26 cellular contexts compared by ENCODE assay signal in the genomic region with DNA sequence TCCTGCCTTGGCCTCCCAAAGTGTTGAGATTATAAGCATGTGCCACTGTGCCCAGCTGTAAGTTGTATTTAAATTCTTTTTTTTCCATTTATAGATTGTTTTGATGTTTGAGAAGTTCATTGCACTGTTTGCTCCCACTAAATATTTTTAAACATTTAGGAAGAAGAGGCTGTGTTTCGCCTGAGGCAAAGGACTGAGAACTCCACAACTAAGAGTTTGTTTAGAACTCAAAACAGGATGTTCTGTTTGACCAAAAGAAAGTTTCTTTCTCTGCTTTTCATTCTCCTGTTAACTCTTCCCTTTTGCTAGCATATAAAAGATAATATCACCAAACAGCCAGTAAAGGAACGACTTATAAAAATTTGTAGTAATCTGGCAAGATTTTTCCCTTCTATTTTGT.
A peak's percentile ranks its signal among the peaks of the same experiment; 100 is the strongest.
DNase-seq lines count a peak whose midpoint lies in the region; ATAC-seq lines count a peak whose summit lies in the region.
"Had no signal": no experiment of that assay in that cellular context is flagged by ENCODE, and none has a peak within 500 bp of the region (broad histone marks: within the 10 kb centered on the region; RNA-seq: fewer than 3 reads in every experiment).

No MANE protein-coding gene starts in this region.

- peak overlapping the region; percentile 55 for H3K4me3 Mint-ChIP-seq in activated T-cell treated with anti-CD3 and anti-CD28 coated beads, Interleukin-2, amount 50 U/mL, for 24 hours
- H3K4me3 Mint-ChIP-seq in CD8-positive, alpha-beta memory T cell = peak overlapping the region in 6 of 7 donors; percentile 28 to 80 (median 50)
- peak overlapping the region; percentile 63 for H3K4me3 Mint-ChIP-seq in activated T-helper 1 cell treated with anti-CD3 and anti-CD28 coated beads, Interleukin-12 subunit alpha, Interleukin-12 subunit beta, Interleukin-2, Interleukin-4 antibody, amounts not matched to agents 30 ng/mL and 10 ng/mL and 1 ng/mL, durations not matched to agents 14 hours and 24 hours and 36 hours
- peak overlapping the region; percentile 34 to 71 (median 60) for H3K4me3 Mint-ChIP-seq in naive thymus-derived CD8-positive, alpha-beta T cell
- H3K4me3 Mint-ChIP-seq: mesothelial cell of epicardium, nephron had no signal

- H3K36me3 ChIP-seq in CD8-positive, alpha-beta memory T cell (ENCODE audit: insufficient read depth, low read length) = no peaks in the 10 kb centered on the region
- H3K36me3 ChIP-seq: esophagus muscularis mucosa, gastrocnemius medialis, left lung, right atrium auricular region had no signal

- intact Hi-C loops in activated T-helper 1 cell treated with anti-CD3 and anti-CD28 coated beads, Interleukin-12 subunit alpha, Interleukin-12 subunit beta, Interleukin-2, Interleukin-4 antibody, amounts not matched to agents 30 ng/mL and 10 ng/mL and 1 ng/mL, durations not matched to agents 14 hours and 24 hours and 36 hours (cut with micrococcal nuclease) = loop anchor here (1.0 to 10.0 kb wide), 2 partner anchors 17 to 1017 kb away; no protein-coding TSS in a partner anchor

- H3K9me3 ChIP-seq in CD8-positive, alpha-beta memory T cell (ENCODE audit: low read length) = no peaks in the 10 kb centered on the region
- H3K9me3 ChIP-seq: esophagus muscularis mucosa, gastrocnemius medialis, left lung, right atrium auricular region, testis had no signal

- peaks cover 41% of the 10 kb centered on the region for H3K36me3 Mint-ChIP-seq in activated T-cell treated with anti-CD3 and anti-CD28 coated beads, Interleukin-2, amount 50 U/mL, for 24 hours (ENCODE audit: low read depth)
- peaks cover 8 to 51% (median 21%) of the 10 kb centered on the region in 3 donors for H3K36me3 Mint-ChIP-seq in CD8-positive, alpha-beta memory T cell
- H3K36me3 Mint-ChIP-seq in activated T-helper 1 cell treated with anti-CD3 and anti-CD28 coated beads, Interleukin-12 subunit alpha, Interleukin-12 subunit beta, Interleukin-2, Interleukin-4 antibody, amounts not matched to agents 30 ng/mL and 10 ng/mL and 1 ng/mL, durations not matched to agents 14 hours and 24 hours and 36 hours (ENCODE audit: low read depth) = peaks cover 38% of the 10 kb centered on the region
- H3K36me3 Mint-ChIP-seq in naive thymus-derived CD8-positive, alpha-beta T cell = peaks cover 0 to 29% (median 2%) of the 10 kb centered on the region in 3 donors
- H3K36me3 Mint-ChIP-seq: mesothelial cell of epicardium had no signal

- no peak overlapping the region for H3K27ac ChIP-seq in CD8-positive, alpha-beta memory T cell (ENCODE audit: low read depth, low read length)
- H3K27ac ChIP-seq: esophagus muscularis mucosa, gastrocnemius medialis, parathyroid adenoma, PC-9, right atrium auricular region, testis had no signal

- POLR2A ChIA-PET in CD8-positive, alpha-beta memory T cell (lab: Charles Lee) = no interaction called here
- POLR2A ChIA-PET in naive thymus-derived CD8-positive, alpha-beta T cell (lab: Charles Lee) = no interaction called here

- ATAC-seq in naive thymus-derived CD8-positive, alpha-beta T cell = no peak
- no peak for ATAC-seq in HG02623 (IDR thresholded peaks at IDR 0.05; ENCODE audit: unreplicated experiment)
- ATAC-seq: gastrocnemius medialis, left lung had no signal

- H3K27ac Mint-ChIP-seq in activated T-cell treated with anti-CD3 and anti-CD28 coated beads, Interleukin-2, amount 50 U/mL, for 24 hours = peak overlapping the region; percentile 92
- H3K27ac Mint-ChIP-seq in CD8-positive, alpha-beta memory T cell = peak overlapping the region in 4 of 8 donors; percentile 28 to 77 (median 70)
- peak overlapping the region; percentile 86 for H3K27ac Mint-ChIP-seq in activated T-helper 1 cell treated with anti-CD3 and anti-CD28 coated beads, Interleukin-12 subunit alpha, Interleukin-12 subunit beta, Interleukin-2, Interleukin-4 antibody, amounts not matched to agents 30 ng/mL and 10 ng/mL and 1 ng/mL, durations not matched to agents 14 hours and 24 hours and 36 hours
- H3K27ac Mint-ChIP-seq in naive thymus-derived CD8-positive, alpha-beta T cell = peak overlapping the region; percentile 1 to 86 (median 67)
- H3K27ac Mint-ChIP-seq: mesothelial cell of epicardium, nephron had no signal

- no peaks in the 10 kb centered on the region for H3K27me3 ChIP-seq in CD8-positive, alpha-beta memory T cell (ENCODE audit: insufficient read depth, low read length, poor library complexity, severe bottlenecking)
- H3K27me3 ChIP-seq: gastrocnemius medialis, left lung, right atrium auricular region, testis had no signal

- H3K4me1 ChIP-seq in CD8-positive, alpha-beta memory T cell (ENCODE audit: insufficient read depth, low read length) = peaks cover 64% of the 10 kb centered on the region
- H3K4me1 ChIP-seq: esophagus muscularis mucosa, gastrocnemius medialis, parathyroid adenoma, right atrium auricular region, testis had no signal

- H3K4me3 ChIP-seq in CD8-positive, alpha-beta memory T cell (ENCODE audit: low read length) = no peak overlapping the region
- H3K4me3 ChIP-seq: esophagus muscularis mucosa, gastrocnemius medialis, left lung, PC-9, right atrium auricular region, testis had no signal

- no peaks in the 10 kb centered on the region for H3K27me3 Mint-ChIP-seq in activated T-cell treated with anti-CD3 and anti-CD28 coated beads, Interleukin-2, amount 50 U/mL, for 24 hours
- no peaks in the 10 kb centered on the region for H3K27me3 Mint-ChIP-seq in CD8-positive, alpha-beta memory T cell
- no peaks in the 10 kb centered on the region for H3K27me3 Mint-ChIP-seq in activated T-helper 1 cell treated with anti-CD3 and anti-CD28 coated beads, Interleukin-12 subunit alpha, Interleukin-12 subunit beta, Interleukin-2, Interleukin-4 antibody, amounts not matched to agents 30 ng/mL and 10 ng/mL and 1 ng/mL, durations not matched to agents 14 hours and 24 hours and 36 hours (ENCODE audit: insufficient read depth)
- H3K27me3 Mint-ChIP-seq in naive thymus-derived CD8-positive, alpha-beta T cell = no peaks in the 10 kb centered on the region

- CTCF ChIA-PET in CD8-positive, alpha-beta memory T cell (lab: Charles Lee) = interaction anchor here (1.6 kb wide), 1 partner anchor 19 kb away, joined by 3 read pairs; no protein-coding TSS in a partner anchor

- no peak for DNase-seq in activated T-cell treated with anti-CD3 and anti-CD28 coated beads, Interleukin-2, amount 50 U/mL, for 24 hours
- DNase-seq in activated T-cell treated with anti-CD3 and anti-CD28 coated beads, Interleukin-2, amount 50 U/mL, for 1 hour = no peak
- no peak for DNase-seq in CD8-positive, alpha-beta memory T cell
- no peak for DNase-seq in activated T-helper 1 cell treated with anti-CD3 and anti-CD28 coated beads, Interleukin-12 subunit alpha, Interleukin-12 subunit beta, Interleukin-2, Interleukin-4 antibody, amounts not matched to agents 30 ng/mL and 10 ng/mL and 1 ng/mL, durations not matched to agents 14 hours and 24 hours and 36 hours (ENCODE audit: low spot score)
- no peak for DNase-seq in naive thymus-derived CD8-positive, alpha-beta T cell
- no peak for DNase-seq in AML-193 (lab: John Stamatoyannopoulos, UW)
- no peak for DNase-seq in NCI-H510A treated with DMSO at 0.1 percent for 48 hours (lab: John Stamatoyannopoulos, UW)
- DNase-seq: ACHN; C1 segment of cervical spinal cord; gastrocnemius medialis; hypothalamus; Kasumi-1; left lung; MV-4-11; NCI-H146; NCI-H510A; NK-92 treated with Interleukin-12 subunit alpha and Interleukin-12 subunit beta, amount 100 ng/mL, for 24 hours; PC-9; SIG-M5; testis had no signal

- peaks cover 83% of the 10 kb centered on the region for H3K4me1 Mint-ChIP-seq in activated T-cell treated with anti-CD3 and anti-CD28 coated beads, Interleukin-2, amount 50 U/mL, for 24 hours (ENCODE audit: low read depth)
- peaks cover 68 to 83% (median 79%) of the 10 kb centered on the region in 3 donors for H3K4me1 Mint-ChIP-seq in CD8-positive, alpha-beta memory T cell
- peaks cover 62% of the 10 kb centered on the region for H3K4me1 Mint-ChIP-seq in activated T-helper 1 cell treated with anti-CD3 and anti-CD28 coated beads, Interleukin-12 subunit alpha, Interleukin-12 subunit beta, Interleukin-2, Interleukin-4 antibody, amounts not matched to agents 30 ng/mL and 10 ng/mL and 1 ng/mL, durations not matched to agents 14 hours and 24 hours and 36 hours (ENCODE audit: low read depth)
- H3K4me1 Mint-ChIP-seq in naive thymus-derived CD8-positive, alpha-beta T cell = peaks cover 44 to 84% (median 77%) of the 10 kb centered on the region in 4 donors
- H3K4me1 Mint-ChIP-seq: mesothelial cell of epicardium, nephron had no signal

- no peaks in the 10 kb centered on the region for H3K9me3 Mint-ChIP-seq in activated T-cell treated with anti-CD3 and anti-CD28 coated beads, Interleukin-2, amount 50 U/mL, for 24 hours
- no peaks in the 10 kb centered on the region for H3K9me3 Mint-ChIP-seq in CD8-positive, alpha-beta memory T cell
- no peaks in the 10 kb centered on the region for H3K9me3 Mint-ChIP-seq in activated T-helper 1 cell treated with anti-CD3 and anti-CD28 coated beads, Interleukin-12 subunit alpha, Interleukin-12 subunit beta, Interleukin-2, Interleukin-4 antibody, amounts not matched to agents 30 ng/mL and 10 ng/mL and 1 ng/mL, durations not matched to agents 14 hours and 24 hours and 36 hours
- H3K9me3 Mint-ChIP-seq in naive thymus-derived CD8-positive, alpha-beta T cell = no peaks in the 10 kb centered on the region
- H3K9me3 Mint-ChIP-seq: mesothelial cell of epicardium, nephron had no signal
